Comparison of ENCODE assay signal across 8 cellular contexts in the genomic region with DNA sequence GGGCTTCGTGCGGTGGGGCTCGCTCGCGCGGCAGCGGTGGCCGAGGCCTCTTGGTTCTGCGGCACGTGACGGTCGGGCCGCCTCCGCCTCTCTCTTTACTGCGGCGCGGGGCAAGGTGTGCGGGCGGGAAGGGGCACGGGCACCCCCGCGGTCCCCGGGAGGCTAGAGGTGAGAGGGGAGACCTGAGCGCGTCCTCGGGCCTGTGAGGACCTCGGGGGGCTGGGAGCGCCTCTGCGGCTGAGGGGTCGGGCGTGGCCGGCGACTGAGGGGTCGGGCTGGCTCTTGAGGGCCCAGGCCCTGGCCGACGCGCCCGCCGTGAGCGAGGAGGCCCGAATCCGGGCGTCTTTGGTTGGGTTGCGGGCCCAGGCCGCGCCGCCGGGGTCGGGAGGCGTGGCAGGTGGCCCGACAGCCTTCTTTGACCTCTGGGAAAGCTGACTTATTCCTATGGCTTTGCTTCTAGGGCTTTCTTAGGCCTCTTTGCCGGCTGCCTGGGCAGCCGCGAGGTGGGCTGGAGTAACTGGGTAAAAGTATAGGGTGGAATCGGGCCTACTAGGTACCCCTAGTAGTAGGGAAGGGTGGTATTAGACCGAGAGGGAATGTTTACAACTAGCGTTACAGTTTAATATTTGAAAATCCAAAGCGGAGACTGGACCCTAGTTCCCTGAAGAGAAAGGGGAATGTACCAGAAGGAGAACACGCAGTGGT. TPM values are rescaled to one million over a fixed set of nuclear protein-coding genes. Genes with fewer than 3 reads are reported as not detected.
DNase-seq lines count a peak whose midpoint lies in the region; ATAC-seq and TF ChIP-seq lines count a peak whose summit lies in the region.

A gene with protein sequence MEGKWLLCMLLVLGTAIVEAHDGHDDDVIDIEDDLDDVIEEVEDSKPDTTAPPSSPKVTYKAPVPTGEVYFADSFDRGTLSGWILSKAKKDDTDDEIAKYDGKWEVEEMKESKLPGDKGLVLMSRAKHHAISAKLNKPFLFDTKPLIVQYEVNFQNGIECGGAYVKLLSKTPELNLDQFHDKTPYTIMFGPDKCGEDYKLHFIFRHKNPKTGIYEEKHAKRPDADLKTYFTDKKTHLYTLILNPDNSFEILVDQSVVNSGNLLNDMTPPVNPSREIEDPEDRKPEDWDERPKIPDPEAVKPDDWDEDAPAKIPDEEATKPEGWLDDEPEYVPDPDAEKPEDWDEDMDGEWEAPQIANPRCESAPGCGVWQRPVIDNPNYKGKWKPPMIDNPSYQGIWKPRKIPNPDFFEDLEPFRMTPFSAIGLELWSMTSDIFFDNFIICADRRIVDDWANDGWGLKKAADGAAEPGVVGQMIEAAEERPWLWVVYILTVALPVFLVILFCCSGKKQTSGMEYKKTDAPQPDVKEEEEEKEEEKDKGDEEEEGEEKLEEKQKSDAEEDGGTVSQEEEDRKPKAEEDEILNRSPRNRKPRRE (plus strand): TSS at position 33 of the 705 bp plus-strand sequence. CDS start 6,715 bp downstream, outside the sequence.

- intact Hi-C loops in posterior cingulate gyrus (cut with DNase I): loop anchor here (1.0 kb wide), 2 partner anchors 21 to 33 kb away; a partner anchor contains a TSS

- H3K9me3 ChIP-seq in DOHH2 (ENCODE audit: control insufficient read depth, insufficient read depth, low read length): no peaks in the 10 kb centered on the region

- peaks cover 50% of the 10 kb centered on the region for H3K36me3 ChIP-seq in DOHH2 (ENCODE audit: control insufficient read depth, low read length)

- TF ChIP-seq CTCF in DOHH2 (IDR thresholded peaks at IDR 0.05; ENCODE audit: low read depth, low read length, poor library complexity, severe bottlenecking): no peak
- TF ChIP-seq CTCF in VCaP (conservative IDR thresholded peaks at IDR 0.05): no peak
- no peak for TF ChIP-seq CTCF in foreskin fibroblast (IDR thresholded peaks at IDR 0.05; ENCODE audit: low read depth, low read length)
- TF ChIP-seq CTCF in omental fat pad (IDR thresholded peaks at IDR 0.05): no peak

- H4K20me1 ChIP-seq in DOHH2 (ENCODE audit: control insufficient read depth, insufficient read depth, low read depth, low read length): peaks cover 24% of the 10 kb centered on the region

- CTCF ChIA-PET in HEK293T (lab: Yijun Ruan, JAX): no interaction called here

- no peaks in the 10 kb centered on the region; the same call in 1 of the 2 replicates for H3F3A ChIP-seq in DOHH2 (ENCODE audit: control insufficient read depth, insufficient read depth)

- H3K27ac ChIP-seq in DOHH2 (ENCODE audit: low read depth, low read length) (peak within 1 kb of the TSS; percentile 68), VCaP (peak within 1 kb of the TSS; percentile 99)

- peaks cover 38% of the 10 kb centered on the region for H3K4me1 ChIP-seq in DOHH2 (ENCODE audit: control insufficient read depth, low read length)

- H3K4me3 ChIP-seq in DOHH2 (ENCODE audit: low read length) (peak within 1 kb of the TSS; percentile 96), foreskin fibroblast (ENCODE audit: low read depth in 1 of 2, low read length in 2 of 2) (peak within 1 kb of the TSS; percentile 73 to 86)

- DNase-seq in HEK293T (ENCODE audit: extremely low spot score) (peak; percentile 56), foreskin fibroblast (peak in 1 of 2 donors; percentile 44), omental fat pad (ENCODE audit: low spot score) (no peak), posterior cingulate gyrus (no peak), ecto neural progenitor cell (ENCODE audit: low spot score) (no peak)

- no peaks in the 10 kb centered on the region for H3K9me2 ChIP-seq in DOHH2 (replicated peaks; ENCODE audit: control insufficient read depth, low read length)

- peak within 1 kb of the TSS; percentile 90 for H3K4me2 ChIP-seq in DOHH2 (ENCODE audit: low read length)

- POLR2A ChIA-PET in HEK293T (lab: Yijun Ruan, JAX): no interaction called here

- ATAC-seq in omental fat pad (ENCODE audit: low FRiP score) (peak; percentile 11), GM21529 (IDR thresholded peaks at IDR 0.05; ENCODE audit: unreplicated experiment) (no peak)

- no peaks in the 10 kb centered on the region for H3K27me3 ChIP-seq in DOHH2 (ENCODE audit: control insufficient read depth, low read length)

- peaks cover 64% of the 10 kb centered on the region for H3K79me2 ChIP-seq in DOHH2 (ENCODE audit: control insufficient read depth, low read length)

TF ChIP-seq in HEK293T, 16 proteins besides CTCF, POLR2A, EP300 and RAD21:
- peak; percentile 91 for TF ChIP-seq L3MBTL2 (conservative IDR thresholded peaks at IDR 0.05)
- no peak for TF ChIP-seq LEF1 (IDR thresholded peaks at IDR 0.05; ENCODE audit: borderline replicate concordance)
TF ChIP-seq in HEK293T: peak in this region for 1.

RNA-seq across cellular contexts. Expression of the gene that starts here (rescaled TPM):
- total RNA-seq in omental fat pad: 100 to 1,000 TPM; 269 to 487 (median 358) TPM
